In genomic region chr11:65470433-65470832, GRCh38 we compare ENCODE assay signal across 1 cellular context.
TF ChIP-seq lines count a peak whose summit lies in the region.

No MANE protein-coding gene starts in this region.

TF ChIP-seq in K562, 482 proteins besides CTCF, POLR2A, EP300 and RAD21:
- TF ChIP-seq ZNF232 (CRISPR knock-in tag; IDR thresholded peaks at IDR 0.05) (no peak), PATZ1 (CRISPR knock-in tag; IDR thresholded peaks at IDR 0.05; ENCODE audit: borderline replicate concordance) (no peak), ZNF512 (tag; IDR thresholded peaks at IDR 0.05) (no peak), ZNF263 (CRISPR knock-in tag; IDR thresholded peaks at IDR 0.05; ENCODE audit: borderline replicate concordance) (no peak), HNRNPUL1 (IDR thresholded peaks at IDR 0.05; ENCODE audit: low read length) (no peak), ARID4B (CRISPR knock-in tag; IDR thresholded peaks at IDR 0.05) (no peak), RNF219 (CRISPR knock-in tag; IDR thresholded peaks at IDR 0.05) (no peak), ZNF395 (CRISPR knock-in tag; IDR thresholded peaks at IDR 0.05) (no peak), ZNF592 (IDR thresholded peaks at IDR 0.05) (0 out of 2 replicates have a peak, but pooled peaks have one; percentile 36), ZNF511 (CRISPR knock-in tag; IDR thresholded peaks at IDR 0.05) (0 out of 2 replicates have a peak, but pooled peaks have one; percentile 7), ZBTB2 (IDR thresholded peaks at IDR 0.05) (no peak)
